ENCODE assay signal across 8 cellular contexts in genomic region chr9:74496819-74497749, GRCh38. TPM values are rescaled to one million over a fixed set of nuclear protein-coding genes. Genes with fewer than 3 reads are reported as not detected.
DNase-seq lines count a peak whose midpoint lies in the region; ATAC-seq and TF ChIP-seq lines count a peak whose summit lies in the region.

Gene RORB, plus strand, starts transcription at chr9:74497335. Its CDS starts 642 bp downstream, at chr9:74497977.

- DNase-seq in A673 (ENCODE audit: low spot score) (peak; percentile 60), GM13977 (ENCODE audit: low spot score) (peak; percentile 79), NCI-H146 treated with DMSO at 0.1 percent for 48 hours (lab: John Stamatoyannopoulos, UW; ENCODE audit: unreplicated experiment) (peak; percentile 0), foreskin melanocyte (peak; percentile 32), upper lobe of right lung (peak; percentile 80)
- peak; percentile 83 for DNase-seq in natural killer cell treated with Interleukin-12 subunit alpha and Interleukin-12 subunit beta and Interleukin-15 and Interleukin-18, amount 100 ng/mL, for 72 hours (ENCODE audit: low spot score)

- H3K36me3 ChIP-seq in A673 (ENCODE audit: insufficient read depth, low read length, poor library complexity, severe bottlenecking) (no peaks in the 10 kb centered on the region), upper lobe of right lung (no peaks in the 10 kb centered on the region)

- H3K4me3 ChIP-seq in A673 (ENCODE audit: low read depth, low read length, poor library complexity, severe bottlenecking) (peak within 1 kb of the TSS; percentile 40), upper lobe of right lung (peak within 1 kb of the TSS; percentile 63)

- peaks cover 10% of the 10 kb centered on the region for H3K4me1 ChIP-seq in A673 (ENCODE audit: insufficient read depth, low read length, poor library complexity, severe bottlenecking)
- H3K4me1 ChIP-seq in upper lobe of right lung: peaks cover 18% of the 10 kb centered on the region

- H3K27ac Mint-ChIP-seq in activated T-helper 17 cell treated with anti-CD3 and anti-CD28 coated beads, Interleukin-2, amount 50 U/mL, for 72 hours: no peak within 1 kb of the TSS
- H3K27ac Mint-ChIP-seq in natural killer cell treated with Interleukin-12 subunit alpha and Interleukin-12 subunit beta and Interleukin-15 and Interleukin-18, amount 100 ng/mL, for 72 hours: peak within 1 kb of the TSS; percentile 68 to 77

- H3K9me3 ChIP-seq in A673 (ENCODE audit: low read depth, low read length, poor library complexity, severe bottlenecking): no peaks in the 10 kb centered on the region
- no peaks in the 10 kb centered on the region for H3K9me3 ChIP-seq in upper lobe of right lung

- TF ChIP-seq CTCF in A673 (conservative IDR thresholded peaks at IDR 0.05; ENCODE audit: low read depth, low read length): no peak
- no peak for TF ChIP-seq CTCF in GM13977 (IDR thresholded peaks at IDR 0.05; ENCODE audit: extremely low read depth, insufficient read depth, missing control alignments)
- no peak for TF ChIP-seq CTCF in upper lobe of right lung (IDR thresholded peaks at IDR 0.05)

- peaks cover 55% of the 10 kb centered on the region for H3K27me3 Mint-ChIP-seq in activated T-helper 17 cell treated with anti-CD3 and anti-CD28 coated beads, Interleukin-2, amount 50 U/mL, for 72 hours
- peaks cover 17 to 40% of the 10 kb centered on the region in 2 donors for H3K27me3 Mint-ChIP-seq in natural killer cell treated with Interleukin-12 subunit alpha and Interleukin-12 subunit beta and Interleukin-15 and Interleukin-18, amount 100 ng/mL, for 72 hours

- no peaks in the 10 kb centered on the region for H3K9me3 Mint-ChIP-seq in activated T-helper 17 cell treated with anti-CD3 and anti-CD28 coated beads, Interleukin-2, amount 50 U/mL, for 72 hours
- H3K9me3 Mint-ChIP-seq in natural killer cell treated with Interleukin-12 subunit alpha and Interleukin-12 subunit beta and Interleukin-15 and Interleukin-18, amount 100 ng/mL, for 72 hours: no peaks in the 10 kb centered on the region

- peak within 1 kb of the TSS; percentile 87 for H3K4me3 Mint-ChIP-seq in activated T-helper 17 cell treated with anti-CD3 and anti-CD28 coated beads, Interleukin-2, amount 50 U/mL, for 72 hours
- H3K4me3 Mint-ChIP-seq in natural killer cell treated with Interleukin-12 subunit alpha and Interleukin-12 subunit beta and Interleukin-15 and Interleukin-18, amount 100 ng/mL, for 72 hours: peak within 1 kb of the TSS; percentile 96

- in situ Hi-C loops in GM13977 (cut with MboI; ENCODE audit: low pct_unique_long_range_greater_than_20kb, low sequenced_read_pairs, unreplicated experiment): no loop called here

- ATAC-seq in HG02798 (IDR thresholded peaks at IDR 0.05; ENCODE audit: poor library complexity, unreplicated experiment) (peak; percentile 98), upper lobe of right lung (peak; percentile 89)
- peak; percentile 80 for ATAC-seq in activated T-helper 17 cell treated with anti-CD3 and anti-CD28 coated beads, Interleukin-2, amount 50 U/mL, for 72 hours (replicated peaks)
- ATAC-seq in natural killer cell treated with Interleukin-12 subunit alpha and Interleukin-12 subunit beta and Interleukin-15 and Interleukin-18, amount 100 ng/mL, for 72 hours: peak; percentile 93 to 95

- no TSS peak for BruUV-seq in A673 (replicated peaks; lab: Mats Ljungman, UMichigan)

- peaks cover 10% of the 10 kb centered on the region for H3K4me1 Mint-ChIP-seq in activated T-helper 17 cell treated with anti-CD3 and anti-CD28 coated beads, Interleukin-2, amount 50 U/mL, for 72 hours
- H3K4me1 Mint-ChIP-seq in natural killer cell treated with Interleukin-12 subunit alpha and Interleukin-12 subunit beta and Interleukin-15 and Interleukin-18, amount 100 ng/mL, for 72 hours (ENCODE audit: low read depth in 2 of 2): peaks cover 34 to 36% of the 10 kb centered on the region in 2 donors

- H3K36me3 Mint-ChIP-seq in activated T-helper 17 cell treated with anti-CD3 and anti-CD28 coated beads, Interleukin-2, amount 50 U/mL, for 72 hours (ENCODE audit: low read depth): no peaks in the 10 kb centered on the region
- no peaks in the 10 kb centered on the region for H3K36me3 Mint-ChIP-seq in natural killer cell treated with Interleukin-12 subunit alpha and Interleukin-12 subunit beta and Interleukin-15 and Interleukin-18, amount 100 ng/mL, for 72 hours

- POLR2A ChIA-PET in A673 (lab: Charles Lee; ENCODE audit: low non-redundant PET): no interaction called here

- H3K27ac ChIP-seq in A673 (ENCODE audit: low read depth, low read length, poor library complexity, severe bottlenecking) (no peak within 1 kb of the TSS), upper lobe of right lung (no peak within 1 kb of the TSS)

- CTCF ChIA-PET in A673 (lab: Charles Lee): no interaction called here

- intact Hi-C loops in A673 (cut with micrococcal nuclease; ENCODE audit: unreplicated experiment): loop anchor here (10.0 kb wide), 1 partner anchor 58 kb away; no protein-coding TSS in a partner anchor
- intact Hi-C loops in upper lobe of right lung (cut with DNase I): no loop called here

- H3K27me3 ChIP-seq in A673 (replicated peaks; ENCODE audit: insufficient read depth, low read depth, low read length, poor library complexity): peaks cover 76% of the 10 kb centered on the region
- H3K27me3 ChIP-seq in upper lobe of right lung: peaks cover 40% of the 10 kb centered on the region

RNA-seq across cellular contexts. Expression of gene RORB, which starts in this region (rescaled TPM):
- 0.02 TPM in 1 of 2 replicates, not detected in the other for total RNA-seq in A673 (2021)
- not detected for total RNA-seq in activated T-helper 17 cell treated with anti-CD3 and anti-CD28 coated beads, Interleukin-2, amount 50 U/mL, for 72 hours
- total RNA-seq in natural killer cell treated with Interleukin-12 subunit alpha and Interleukin-12 subunit beta and Interleukin-15 and Interleukin-18, amount 100 ng/mL, for 72 hours: 1 to 10 TPM; 2.2 to 2.5 TPM
- 2.1 TPM for total RNA-seq in upper lobe of right lung

Comparison
In these comparisons a context has a peak if more than half of its experiments do, and no peak if none do; other contexts are left out.
1. Peak in DNase-seq and H3K4me3 ChIP-seq in A673; RNA of the gene not detected or under 1 TPM.
2. Peak in ATAC-seq in activated T-helper 17 cell treated with anti-CD3 and anti-CD28 coated beads, Interleukin-2, amount 50 U/mL, for 72 hours; RNA of the gene not detected or under 1 TPM.
3. DNase-seq: peak in every context shown above with its lines; median percentile 83 in natural killer cell treated with Interleukin-12 subunit alpha and Interleukin-12 subunit beta and Interleukin-15 and Interleukin-18, amount 100 ng/mL, for 72 hours; 80 in upper lobe of right lung; 79 in GM13977; 60 in A673; 32 in foreskin melanocyte; 0 in NCI-H146 treated with DMSO at 0.1 percent for 48 hours.